In the genomic region with DNA sequence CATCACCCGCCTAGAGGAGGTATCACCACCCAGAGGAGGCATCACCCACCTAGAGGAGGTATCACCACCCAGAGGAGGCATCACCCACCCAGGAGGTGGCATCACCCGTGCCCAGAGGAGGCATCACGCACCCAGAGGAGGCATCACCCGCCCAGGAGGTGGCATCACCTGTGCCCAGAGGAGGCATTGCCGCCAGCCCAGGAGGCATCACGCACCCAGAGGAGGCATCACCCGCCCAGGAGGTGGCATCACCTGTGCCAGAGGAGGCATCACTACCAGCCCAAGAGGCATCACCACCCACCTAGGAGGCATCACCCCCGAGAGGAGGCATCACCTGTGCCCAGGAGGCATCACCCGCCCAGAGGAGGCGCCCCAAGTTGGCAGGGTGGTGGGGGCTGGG, we compare ENCODE assay signal across 12 cellular contexts. TPM values are rescaled to one million over a fixed set of nuclear protein-coding genes. Genes with fewer than 3 reads are reported as not detected.
DNase-seq lines count a peak whose midpoint lies in the region; ATAC-seq and TF ChIP-seq lines count a peak whose summit lies in the region.
"Had no signal": no experiment of that assay in that cellular context is flagged by ENCODE, and none has a peak within 500 bp of the region (broad histone marks: within the 10 kb centered on the region; RNA-seq: fewer than 3 reads in every experiment).

No MANE protein-coding gene starts in this region.

- no peaks in the 10 kb centered on the region for H3K9me3 ChIP-seq in esophagus muscularis mucosa
- H3K9me3 ChIP-seq in sigmoid colon = no peaks in the 10 kb centered on the region
- H3K9me3 ChIP-seq: prostate gland had no signal

- CTCF ChIA-PET in activated CD8-positive, alpha-beta T cell treated with anti-CD3 and anti-CD28 coated beads for 36 hours (lab: Charles Lee) = no interaction called here

- H4K20me1 ChIP-seq in GM23338 (replicated peaks; ENCODE audit: insufficient read depth) = peaks cover 25% of the 10 kb centered on the region

- peaks cover 55% of the 10 kb centered on the region for H3K4me1 Mint-ChIP-seq in GM23338
- peaks cover 58% of the 10 kb centered on the region for H3K4me1 Mint-ChIP-seq in activated CD8-positive, alpha-beta T cell treated with anti-CD3 and anti-CD28 coated beads for 36 hours (ENCODE audit: low read depth)

- no peak for TF ChIP-seq POLR2A in esophagus muscularis mucosa (IDR thresholded peaks at IDR 0.05; ENCODE audit: low read depth)
- no peak for TF ChIP-seq POLR2A in sigmoid colon (IDR thresholded peaks at IDR 0.05)
- no peak for TF ChIP-seq POLR2A in erythroblast (IDR thresholded peaks at IDR 0.05; ENCODE audit: low read length)

- peaks cover 10% of the 10 kb centered on the region for H3K27me3 Mint-ChIP-seq in GM23338 (ENCODE audit: insufficient read depth, low read depth, poor library complexity)
- no peaks in the 10 kb centered on the region for H3K27me3 Mint-ChIP-seq in activated CD8-positive, alpha-beta T cell treated with anti-CD3 and anti-CD28 coated beads for 36 hours

- no peak overlapping the region for H3K27ac ChIP-seq in GM23338 (ENCODE audit: low read depth)
- H3K27ac ChIP-seq in esophagus muscularis mucosa (replicated peaks in 1 of 4) = peak overlapping the region; percentile 95 to 99 (median 98)
- peak overlapping the region; percentile 95 to 100 (median 96) for H3K27ac ChIP-seq in sigmoid colon

- no peaks in the 10 kb centered on the region for H3K36me3 ChIP-seq in GM23338 (ENCODE audit: insufficient read depth)
- peaks cover 0 to 33% (median 12%) of the 10 kb centered on the region in 4 donors for H3K36me3 ChIP-seq in esophagus muscularis mucosa
- peaks cover 0 to 17% (median 2%) of the 10 kb centered on the region in 4 donors for H3K36me3 ChIP-seq in sigmoid colon
- H3K36me3 ChIP-seq: prostate gland had no signal

- H3K27me3 ChIP-seq in GM23338 (ENCODE audit: insufficient read depth) (no peaks in the 10 kb centered on the region), esophagus muscularis mucosa (no peaks in the 10 kb centered on the region), sigmoid colon (no peaks in the 10 kb centered on the region)

- no peak overlapping the region for H2AFZ ChIP-seq in GM23338

- no peak overlapping the region for H3K4me2 ChIP-seq in GM23338

- no peak for TF ChIP-seq EP300 in esophagus muscularis mucosa (IDR thresholded peaks at IDR 0.05)
- no peak for TF ChIP-seq EP300 in sigmoid colon (IDR thresholded peaks at IDR 0.05)

- H3K4me1 ChIP-seq in GM23338 (ENCODE audit: insufficient read depth) (peaks cover 3% of the 10 kb centered on the region; the same call in 1 of the 2 replicates), esophagus muscularis mucosa (peaks cover 75 to 87% (median 83%) of the 10 kb centered on the region in 4 donors), sigmoid colon (peaks cover 0 to 86% (median 80%) of the 10 kb centered on the region in 4 donors)

- H3K4me3 ChIP-seq in GM23338 (no peak overlapping the region), esophagus muscularis mucosa (peak overlapping the region; percentile 90 to 98 (median 95)), sigmoid colon (peak overlapping the region in 2 of 4 donors; percentile 82 to 98)

- no peaks in the 10 kb centered on the region for H3K9me3 Mint-ChIP-seq in GM23338
- no peaks in the 10 kb centered on the region for H3K9me3 Mint-ChIP-seq in activated CD8-positive, alpha-beta T cell treated with anti-CD3 and anti-CD28 coated beads for 36 hours

- DNase-seq in GM23338 (ENCODE audit: low spot score) (no peak), esophagus muscularis mucosa (ENCODE audit: extremely low spot score) (no peak), sigmoid colon (no peak), NCI-H1092 (lab: John Stamatoyannopoulos, UW) (no peak), G401 (ENCODE audit: low spot score) (no peak), erythroblast (lab: John Stamatoyannopoulos, UW) (no peak)
- DNase-seq in activated CD8-positive, alpha-beta T cell treated with anti-CD3 and anti-CD28 coated beads for 36 hours = no peak
- DNase-seq: activated CD4-positive, alpha-beta T cell treated with anti-CD3 and anti-CD28 coated beads, Interleukin-2, amount 50 U/mL, for 4 hours; cerebellar nuclear complex; NCI-H2029 had no signal

- H3K36me3 Mint-ChIP-seq in GM23338 (ENCODE audit: low read depth) = peaks cover 23% of the 10 kb centered on the region
- H3K36me3 Mint-ChIP-seq in activated CD8-positive, alpha-beta T cell treated with anti-CD3 and anti-CD28 coated beads for 36 hours (ENCODE audit: low read depth) = peaks cover 25% of the 10 kb centered on the region

- H3K4me3 Mint-ChIP-seq in GM23338 = peak overlapping the region; percentile 51
- H3K4me3 Mint-ChIP-seq in activated CD8-positive, alpha-beta T cell treated with anti-CD3 and anti-CD28 coated beads for 36 hours = peak overlapping the region; percentile 90

- TF ChIP-seq CTCF in GM23338 (conservative IDR thresholded peaks at IDR 0.05; ENCODE audit: low read depth in 2 of 2) = no peak
- no peak for TF ChIP-seq CTCF in activated CD8-positive, alpha-beta T cell treated with anti-CD3 and anti-CD28 coated beads for 36 hours (IDR thresholded peaks at IDR 0.05)
- TF ChIP-seq CTCF in esophagus muscularis mucosa (IDR thresholded peaks at IDR 0.05) = no peak
- TF ChIP-seq CTCF in sigmoid colon (IDR thresholded peaks at IDR 0.05) = no peak

- no peaks in the 10 kb centered on the region for H3K9me2 ChIP-seq in GM23338 (ENCODE audit: insufficient read depth)

- in situ Hi-C loops in G401 (cut with HindIII; ENCODE audit: low sequenced_read_pairs) = no loop called here

- no peak for ATAC-seq in GM23338
- no peak for ATAC-seq in activated CD8-positive, alpha-beta T cell treated with anti-CD3 and anti-CD28 coated beads for 36 hours
- no peak for ATAC-seq in HG03571 (IDR thresholded peaks at IDR 0.05; ENCODE audit: unreplicated experiment)

- whole genome bisulfite sequencing in esophagus muscularis mucosa = no CpG with 5 or more reads among the region's 10 CpGs
- 28 to 72% methylated on average over 10 of the region's 10 CpGs for WGBS in sigmoid colon, 2 donors

- no peak overlapping the region for H3K27ac Mint-ChIP-seq in GM23338
- H3K27ac Mint-ChIP-seq in activated CD8-positive, alpha-beta T cell treated with anti-CD3 and anti-CD28 coated beads for 36 hours = no peak overlapping the region

- POLR2A ChIA-PET in activated CD8-positive, alpha-beta T cell treated with anti-CD3 and anti-CD28 coated beads for 36 hours (lab: Charles Lee) = interaction anchor here (1.5 kb wide), 1 partner anchor 22 kb away, joined by 4 read pairs; no protein-coding TSS in a partner anchor

- H3F3A ChIP-seq in GM23338 (replicated peaks; ENCODE audit: low read depth) = no peaks in the 10 kb centered on the region

- intact Hi-C loops in activated CD8-positive, alpha-beta T cell treated with anti-CD3 and anti-CD28 coated beads for 36 hours (cut with micrococcal nuclease) = no loop called here
- intact Hi-C loops in esophagus muscularis mucosa (cut with DNase I) (no loop called here), sigmoid colon (cut with DNase I) (loop anchor here (5.0 kb wide), 3 partner anchors 34 to 84 kb away; no protein-coding TSS in a partner anchor)

- peaks cover 66% of the 10 kb centered on the region for H3K79me2 ChIP-seq in GM23338 (replicated peaks; ENCODE audit: insufficient read depth)

TF ChIP-seq in GM23338, 12 proteins besides CTCF, POLR2A, EP300 and RAD21 (continues in another document):
- TF ChIP-seq ZNF114 (CRISPR knock-in tag; IDR thresholded peaks at IDR 0.05) (no peak), EZH2phosphoT487 (IDR thresholded peaks at IDR 0.05; ENCODE audit: unreplicated experiment) (no peak), NANOG (IDR thresholded peaks at IDR 0.05; ENCODE audit: borderline replicate concordance) (no peak), POLR2AphosphoS5 (IDR thresholded peaks at IDR 0.05; ENCODE audit: low read depth) (no peak), EZH2 (IDR thresholded peaks at IDR 0.05; ENCODE audit: low read depth, unreplicated experiment) (no peak)
- TF ChIP-seq, protein P1, sequence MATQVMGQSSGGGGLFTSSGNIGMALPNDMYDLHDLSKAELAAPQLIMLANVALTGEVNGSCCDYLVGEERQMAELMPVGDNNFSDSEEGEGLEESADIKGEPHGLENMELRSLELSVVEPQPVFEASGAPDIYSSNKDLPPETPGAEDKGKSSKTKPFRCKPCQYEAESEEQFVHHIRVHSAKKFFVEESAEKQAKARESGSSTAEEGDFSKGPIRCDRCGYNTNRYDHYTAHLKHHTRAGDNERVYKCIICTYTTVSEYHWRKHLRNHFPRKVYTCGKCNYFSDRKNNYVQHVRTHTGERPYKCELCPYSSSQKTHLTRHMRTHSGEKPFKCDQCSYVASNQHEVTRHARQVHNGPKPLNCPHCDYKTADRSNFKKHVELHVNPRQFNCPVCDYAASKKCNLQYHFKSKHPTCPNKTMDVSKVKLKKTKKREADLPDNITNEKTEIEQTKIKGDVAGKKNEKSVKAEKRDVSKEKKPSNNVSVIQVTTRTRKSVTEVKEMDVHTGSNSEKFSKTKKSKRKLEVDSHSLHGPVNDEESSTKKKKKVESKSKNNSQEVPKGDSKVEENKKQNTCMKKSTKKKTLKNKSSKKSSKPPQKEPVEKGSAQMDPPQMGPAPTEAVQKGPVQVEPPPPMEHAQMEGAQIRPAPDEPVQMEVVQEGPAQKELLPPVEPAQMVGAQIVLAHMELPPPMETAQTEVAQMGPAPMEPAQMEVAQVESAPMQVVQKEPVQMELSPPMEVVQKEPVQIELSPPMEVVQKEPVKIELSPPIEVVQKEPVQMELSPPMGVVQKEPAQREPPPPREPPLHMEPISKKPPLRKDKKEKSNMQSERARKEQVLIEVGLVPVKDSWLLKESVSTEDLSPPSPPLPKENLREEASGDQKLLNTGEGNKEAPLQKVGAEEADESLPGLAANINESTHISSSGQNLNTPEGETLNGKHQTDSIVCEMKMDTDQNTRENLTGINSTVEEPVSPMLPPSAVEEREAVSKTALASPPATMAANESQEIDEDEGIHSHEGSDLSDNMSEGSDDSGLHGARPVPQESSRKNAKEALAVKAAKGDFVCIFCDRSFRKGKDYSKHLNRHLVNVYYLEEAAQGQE (IDR thresholded peaks at IDR 0.05; ENCODE audit: unreplicated experiment) = no peak

RNA-seq across cellular contexts. Expression of a gene that starts 2.6 kb away (rescaled TPM):
- 78.7 and 97.2 TPM in 2 replicates for total RNA-seq in GM23338 (2014; rRNA removed; shearing (Covaris generic))
- polyA plus RNA-seq in GM23338 (2016; fragmentation: Nextera tagmentation; extraction: Ambion mirVana) = 9.9 and 10.3 TPM in 2 replicates
- 10 to 100 TPM; 45.7 to 47.6 TPM for total RNA-seq in activated CD8-positive, alpha-beta T cell treated with anti-CD3 and anti-CD28 coated beads for 36 hours
- total RNA-seq in esophagus muscularis mucosa = 10 to 100 TPM; 48.6 to 90.6 (median 58.8) TPM
- total RNA-seq in sigmoid colon = 10 to 100 TPM; 16.6 to 36.0 (median 31.8) TPM
- 10 to 100 TPM in 1 of 3 donors, 1 to 10 TPM in 2; 1.8 to 30.8 (median 3.7) TPM for polyA plus RNA-seq in sigmoid colon
- 10.9 and 13.8 TPM in 2 replicates for total RNA-seq in G401 (2014; rRNA removed; shearing (Covaris generic))
